In the genomic region with DNA sequence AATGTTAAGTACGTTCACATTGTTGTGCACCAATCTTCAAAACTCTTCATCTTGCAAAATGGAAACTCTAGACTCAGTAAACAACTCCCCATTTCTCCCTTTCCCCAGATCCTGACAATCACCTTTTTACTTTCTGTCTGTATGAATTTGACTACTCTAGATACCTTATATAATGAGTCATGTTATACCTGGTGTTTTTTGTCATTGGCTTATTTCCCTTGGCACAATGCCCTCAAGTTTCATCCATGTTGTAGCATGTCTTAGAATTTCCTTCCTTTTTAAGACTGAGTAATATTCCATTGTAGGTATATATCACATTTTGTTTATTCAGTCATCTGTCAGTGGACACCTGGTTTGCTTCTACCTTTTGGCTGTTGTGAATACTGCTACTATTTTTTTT, we compare ENCODE assay signal across 22 cellular contexts.
DNase-seq lines count a peak whose midpoint lies in the region; ATAC-seq, FAIRE-seq and TF ChIP-seq lines count a peak whose summit lies in the region.
"Had no signal": no experiment of that assay in that cellular context is flagged by ENCODE, and none has a peak within 500 bp of the region (broad histone marks: within the 10 kb centered on the region; RNA-seq: fewer than 3 reads in every experiment).

No MANE protein-coding gene starts in this region.

- H3K27ac ChIP-seq in breast epithelium: no peak overlapping the region
- H3K27ac ChIP-seq in foreskin keratinocyte: no peak overlapping the region
- H3K27ac ChIP-seq: 22Rv1, BLaER1, C4-2B had no signal

- POLR2A ChIA-PET in MCF 10A (lab: Yijun Ruan, JAX): no interaction called here

- H3K36me3 Mint-ChIP-seq in MCF 10A (ENCODE audit: insufficient read depth, unreplicated experiment): no peaks in the 10 kb centered on the region
- H3K36me3 Mint-ChIP-seq: CD4-positive, CD25-positive, alpha-beta regulatory T cell; CD8-positive, alpha-beta T cell had no signal

- H3K9me3 ChIP-seq in breast epithelium: no peaks in the 10 kb centered on the region
- H3K9me3 ChIP-seq in HAP-1: no peaks in the 10 kb centered on the region
- H3K9me3 ChIP-seq: BLaER1, Caco-2 had no signal

- H3K4me3 ChIP-seq in breast epithelium (no peak overlapping the region), bronchial epithelial cell (ENCODE audit: low read depth, low read length) (no peak overlapping the region), HAP-1 (no peak overlapping the region)
- H3K4me3 ChIP-seq: BLaER1, GM12878, GM23338 had no signal

- DNase-seq in MCF 10A (ENCODE audit: unreplicated experiment) (peak; percentile 20), breast epithelium (ENCODE audit: low spot score in 2 of 2) (no peak), bronchial epithelial cell (ENCODE audit: low read depth) (peak; percentile 82), foreskin keratinocyte (peak; percentile 53 to 81), epidermal melanocyte (ENCODE audit: insufficient read length, low spot score) (no peak), HAP-1 (ENCODE audit: low spot score in 2 of 2) (no peak)
- DNase-seq: Caco-2; CD4-positive, CD25-positive, alpha-beta regulatory T cell; CD8-positive, alpha-beta T cell; DMS79; EL; GDM1; H9 had no signal

- H3K36me3 ChIP-seq in breast epithelium (no peaks in the 10 kb centered on the region), bronchial epithelial cell (ENCODE audit: control insufficient read depth, insufficient read depth, low read length) (no peaks in the 10 kb centered on the region), HAP-1 (replicated peaks) (no peaks in the 10 kb centered on the region)
- H3K36me3 ChIP-seq: BLaER1 had no signal

- no TSS peak for BruUV-seq in MCF 10A (replicated peaks; lab: Mats Ljungman, UMichigan)

- H3K27me3 ChIP-seq in breast epithelium: no peaks in the 10 kb centered on the region
- no peaks in the 10 kb centered on the region for H3K27me3 ChIP-seq in bronchial epithelial cell (ENCODE audit: control insufficient read depth, insufficient read depth, low read length)
- H3K27me3 ChIP-seq in foreskin keratinocyte: no peaks in the 10 kb centered on the region
- H3K27me3 ChIP-seq in HAP-1 (ENCODE audit: low read depth): peaks cover 2% of the 10 kb centered on the region; the same call in 1 of the 2 replicates
- H3K27me3 ChIP-seq: BLaER1 had no signal

- H3K4me3 Mint-ChIP-seq in MCF 10A (ENCODE audit: unreplicated experiment): no peak overlapping the region
- H3K4me3 Mint-ChIP-seq: B cell; CD4-positive, CD25-positive, alpha-beta regulatory T cell; CD8-positive, alpha-beta T cell; GM23338; H9 had no signal

- no peak overlapping the region for H3K27ac Mint-ChIP-seq in MCF 10A (ENCODE audit: low read depth, unreplicated experiment)
- H3K27ac Mint-ChIP-seq: B cell; CD4-positive, CD25-positive, alpha-beta regulatory T cell; CD8-positive, alpha-beta T cell; GM23338; H9 had no signal

- no peak for FAIRE-seq in bronchial epithelial cell (lab: Jason Lieb, UNC)
- FAIRE-seq: A204.1, GM12878, GM19239 had no signal

- H3K4me1 ChIP-seq in breast epithelium (no peaks in the 10 kb centered on the region), foreskin keratinocyte (peaks cover 6% of the 10 kb centered on the region), HAP-1 (peaks cover 2% of the 10 kb centered on the region; the same call in 1 of the 2 replicates)
- H3K4me1 ChIP-seq: BLaER1, Caco-2 had no signal

- in situ Hi-C loops in HAP-1 (cut with MboI; ENCODE audit: low sequenced_read_pairs): no loop called here

- no peaks in the 10 kb centered on the region for H3K4me1 Mint-ChIP-seq in MCF 10A (ENCODE audit: insufficient read depth, unreplicated experiment)
- H3K4me1 Mint-ChIP-seq: B cell; CD4-positive, CD25-positive, alpha-beta regulatory T cell had no signal

- peaks cover 8% of the 10 kb centered on the region for H3K9me3 Mint-ChIP-seq in MCF 10A (ENCODE audit: unreplicated experiment)
- H3K9me3 Mint-ChIP-seq: CD8-positive, alpha-beta T cell had no signal

- TF ChIP-seq POLR2A in breast epithelium (IDR thresholded peaks at IDR 0.05): no peak

- CTCF ChIA-PET in MCF 10A (lab: Yijun Ruan, JAX): no interaction called here

- ATAC-seq in foreskin keratinocyte (peak; percentile 71), GM19397 (IDR thresholded peaks at IDR 0.05; ENCODE audit: unreplicated experiment) (no peak)
- ATAC-seq: CD8-positive, alpha-beta T cell; GM12878; GM23338 had no signal

- intact Hi-C loops in MCF 10A (cut with micrococcal nuclease): no loop called here
- intact Hi-C loops in breast epithelium (cut with DNase I; ENCODE audit: low total_unique reads): no loop called here

- no peaks in the 10 kb centered on the region for H3K27me3 Mint-ChIP-seq in MCF 10A (ENCODE audit: insufficient read depth, unreplicated experiment)
- H3K27me3 Mint-ChIP-seq: B cell; CD4-positive, CD25-positive, alpha-beta regulatory T cell had no signal

- TF ChIP-seq CTCF in MCF 10A (IDR thresholded peaks at IDR 0.05; ENCODE audit: unreplicated experiment): no peak
- no peak for TF ChIP-seq CTCF in breast epithelium (IDR thresholded peaks at IDR 0.05)
- TF ChIP-seq CTCF in bronchial epithelial cell (IDR thresholded peaks at IDR 0.05; ENCODE audit: insufficient read depth, low read length, severe bottlenecking): no peak
- no peak for TF ChIP-seq CTCF in foreskin keratinocyte (conservative IDR thresholded peaks at IDR 0.05)

Comparison
In these comparisons a context has a peak if more than half of its experiments do, and no peak if none do; other contexts are left out.
1. DNase-seq: peak in MCF 10A (single experiment), bronchial epithelial cell (single experiment) and foreskin keratinocyte (2 of 2); none in breast epithelium (0 of 2), epidermal melanocyte (single experiment) and HAP-1 (0 of 2).